ENCODE assay signal across 9 cellular contexts in the genomic region with DNA sequence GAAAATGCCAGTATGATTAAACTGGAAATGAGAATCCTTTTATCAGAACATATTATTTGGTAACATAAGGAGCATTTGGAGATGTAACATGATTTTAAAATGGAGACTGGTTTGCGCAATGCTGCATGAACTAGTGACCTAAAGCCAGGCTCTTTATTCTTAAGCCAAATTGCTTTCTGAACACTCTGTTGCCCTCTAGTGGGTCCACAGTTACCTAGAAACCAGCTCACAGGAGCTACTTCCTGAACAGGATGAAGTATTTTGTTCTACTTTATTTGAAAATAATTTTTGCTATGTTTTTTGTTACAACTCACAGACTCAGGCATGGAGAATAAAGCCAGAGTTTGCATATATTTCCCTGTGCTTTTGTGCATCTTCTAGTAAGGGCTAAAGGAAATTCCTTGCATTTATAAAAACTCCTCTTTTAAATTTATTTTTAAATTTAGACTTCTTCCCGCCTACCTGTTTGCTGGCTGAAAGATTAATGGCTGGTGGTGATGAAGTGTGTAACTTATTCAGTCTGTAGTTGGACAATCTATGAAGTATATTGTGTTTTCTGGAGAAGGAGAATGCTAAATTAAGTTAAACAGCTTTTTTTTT.
A peak's percentile ranks its signal among the peaks of the same experiment; 100 is the strongest.
DNase-seq lines count a peak whose midpoint lies in the region; ATAC-seq and TF ChIP-seq lines count a peak whose summit lies in the region.
"Had no signal": no experiment of that assay in that cellular context is flagged by ENCODE, and none has a peak within 500 bp of the region (broad histone marks: within the 10 kb centered on the region; RNA-seq: fewer than 3 reads in every experiment).

No MANE protein-coding gene starts in this region.

- no peaks in the 10 kb centered on the region for H3K9me3 ChIP-seq in stomach

- peak; percentile 78 for TF ChIP-seq CTCF in AG09309 (IDR thresholded peaks at IDR 0.05; ENCODE audit: control insufficient read depth, insufficient read depth, low read depth, low read length, missing control alignments)
- peak; percentile 56; the same call in 1 of the 2 replicates for TF ChIP-seq CTCF in GM12875 (IDR thresholded peaks at IDR 0.05; ENCODE audit: borderline replicate concordance, insufficient read depth, low read depth, low read length)
- TF ChIP-seq CTCF in stomach (IDR thresholded peaks at IDR 0.05), result peak in 5 of 7 experiments; percentile 48 to 66 (median 56)

- H3K4me3 Mint-ChIP-seq in effector memory CD8-positive, alpha-beta T cell, result no peak overlapping the region
- H3K4me3 Mint-ChIP-seq: memory B cell had no signal

- no peaks in the 10 kb centered on the region for H3K36me3 Mint-ChIP-seq in effector memory CD8-positive, alpha-beta T cell (ENCODE audit: insufficient read depth)
- H3K36me3 Mint-ChIP-seq: memory B cell had no signal

- H3K27me3 ChIP-seq in stomach, result no peaks in the 10 kb centered on the region

- peaks cover 0 to 2% of the 10 kb centered on the region in 2 donors for H3K9me3 Mint-ChIP-seq in effector memory CD8-positive, alpha-beta T cell
- H3K9me3 Mint-ChIP-seq: memory B cell had no signal

- DNase-seq in AG09309 (ENCODE audit: low read depth) (peak; percentile 74), HuH-7 (ENCODE audit: low spot score) (peak; percentile 30), NOMO-1 treated with dmso at 0.1 percent for 144 hours (lab: John Stamatoyannopoulos, UW; ENCODE audit: unreplicated experiment) (peak; percentile 1), brain pericyte (ENCODE audit: low read depth, low spot score) (peak; percentile 56), iris pigment epithelial cell (ENCODE audit: low read depth) (peak; percentile 96), stomach (peak; percentile 49)
- no peak for DNase-seq in effector memory CD8-positive, alpha-beta T cell

- no peaks in the 10 kb centered on the region for H3K27me3 Mint-ChIP-seq in effector memory CD8-positive, alpha-beta T cell
- H3K27me3 Mint-ChIP-seq: memory B cell had no signal

- TF ChIP-seq POLR2A in stomach (IDR thresholded peaks at IDR 0.05), result no peak

- WGBS in stomach, 5 donors, result 49 to 63% (median 60%) methylated on average over 2 of the region's 2 CpGs

- no peak for TF ChIP-seq EP300 in stomach (IDR thresholded peaks at IDR 0.05)

- H3K4me3 ChIP-seq in AG09309 (ENCODE audit: control insufficient read depth, low read depth, low read length) (no peak overlapping the region), GM12875 (ENCODE audit: low read depth, low read length) (no peak overlapping the region), stomach (no peak overlapping the region)

- peaks cover 0 to 25% (median 10%) of the 10 kb centered on the region in 4 donors for H3K4me1 ChIP-seq in stomach

- ATAC-seq in effector memory CD8-positive, alpha-beta T cell (replicated peaks), result no peak

- H3K27ac Mint-ChIP-seq in effector memory CD8-positive, alpha-beta T cell, result no peak overlapping the region
- H3K27ac Mint-ChIP-seq: memory B cell had no signal

- no peaks in the 10 kb centered on the region for H3K4me1 Mint-ChIP-seq in effector memory CD8-positive, alpha-beta T cell (ENCODE audit: low read depth in 2 of 2)
- H3K4me1 Mint-ChIP-seq: memory B cell had no signal

- no peaks in the 10 kb centered on the region for H3K36me3 ChIP-seq in stomach

- no peak overlapping the region for H3K27ac ChIP-seq in stomach

- intact Hi-C loops in stomach (cut with DNase I; ENCODE audit: low total_unique reads), result loop anchor here (10.0 kb wide), 1 partner anchor 367 kb away; no protein-coding TSS in a partner anchor

Comparison
In these comparisons a context has a peak if more than half of its experiments do, and no peak if none do; other contexts are left out.
1. DNase-seq: peak in AG09309 (single experiment), HuH-7 (single experiment), NOMO-1 treated with dmso at 0.1 percent for 144 hours (single experiment), brain pericyte (single experiment), iris pigment epithelial cell (single experiment) and stomach (single experiment); none in effector memory CD8-positive, alpha-beta T cell (0 of 3).
2. Peak in every context shown above with its lines, with median percentiles within 50 percentile points of each other: CTCF ChIP-seq.